Comparison of ENCODE assay signal across 9 cellular contexts in the genomic region with DNA sequence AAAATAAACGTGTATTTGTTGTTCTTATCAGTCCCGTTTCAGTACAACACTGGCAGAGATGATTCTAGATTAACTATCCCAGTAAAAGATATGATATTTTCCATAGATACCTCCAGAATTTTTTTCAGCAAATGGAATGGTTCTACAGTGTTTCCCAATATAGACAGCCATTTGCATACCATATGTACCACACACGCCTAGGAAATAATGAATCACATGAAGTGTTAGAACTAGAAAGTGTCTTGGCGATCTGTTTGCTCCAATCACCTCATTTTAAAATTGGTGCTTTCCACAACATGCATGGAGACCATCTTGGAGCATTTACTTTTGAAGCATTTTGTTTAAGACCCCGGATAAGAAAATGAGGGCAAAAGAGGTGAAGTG. TPM values are rescaled to one million over a fixed set of nuclear protein-coding genes. Genes with fewer than 3 reads are reported as not detected.
DNase-seq lines count a peak whose midpoint lies in the region; ATAC-seq and FAIRE-seq lines count a peak whose summit lies in the region.
"Had no signal": no experiment of that assay in that cellular context is flagged by ENCODE, and none has a peak within 500 bp of the region (broad histone marks: within the 10 kb centered on the region; RNA-seq: fewer than 3 reads in every experiment).

No MANE protein-coding gene starts in this region.

- POLR2A ChIA-PET in activated CD8-positive, alpha-beta T cell treated with anti-CD3 and anti-CD28 coated beads, Interleukin-2, amount 10 ng/mL, durations not matched to agents 7 days and 5 days (lab: Charles Lee), result interaction anchor here (1.4 kb wide), 1 partner anchor 9 kb away, joined by 5 read pairs; a partner anchor contains a TSS

- no peaks in the 10 kb centered on the region for H3K9me3 Mint-ChIP-seq in activated CD8-positive, alpha-beta memory T cell treated with anti-CD3 and anti-CD28 coated beads, Interleukin-2, amount 10 ng/mL, durations not matched to agents 7 days and 5 days (ENCODE audit: low read depth)
- no peaks in the 10 kb centered on the region for H3K9me3 Mint-ChIP-seq in activated CD8-positive, alpha-beta T cell treated with anti-CD3 and anti-CD28 coated beads, Interleukin-2, amount 10 ng/mL, durations not matched to agents 7 days and 5 days (ENCODE audit: insufficient read depth)

- CTCF ChIA-PET in activated CD8-positive, alpha-beta memory T cell treated with anti-CD3 and anti-CD28 coated beads, Interleukin-2, amount 10 ng/mL, durations not matched to agents 7 days and 5 days (lab: Charles Lee), result interaction anchor here (1.1 to 6.0 kb wide), 2 partner anchors 8 to 235 kb away, joined by 3 to 34 read pairs; a partner anchor contains a TSS
- CTCF ChIA-PET in activated CD8-positive, alpha-beta T cell treated with anti-CD3 and anti-CD28 coated beads, Interleukin-2, amount 10 ng/mL, durations not matched to agents 7 days and 5 days (lab: Charles Lee), result interaction anchor here (2.3 kb wide), 1 partner anchor 185 kb away, joined by 8 read pairs; no protein-coding TSS in a partner anchor

- no peak for ATAC-seq in activated CD8-positive, alpha-beta memory T cell treated with anti-CD3 and anti-CD28 coated beads, Interleukin-2, amount 10 ng/mL, durations not matched to agents 7 days and 5 days
- no peak for ATAC-seq in activated CD8-positive, alpha-beta T cell treated with anti-CD3 and anti-CD28 coated beads, Interleukin-2, amount 10 ng/mL, durations not matched to agents 7 days and 5 days
- ATAC-seq in HG03378 (IDR thresholded peaks at IDR 0.05; ENCODE audit: unreplicated experiment), result no peak

- peak overlapping the region; percentile 73 for H3K4me3 Mint-ChIP-seq in activated CD8-positive, alpha-beta memory T cell treated with anti-CD3 and anti-CD28 coated beads, Interleukin-2, amount 10 ng/mL, durations not matched to agents 7 days and 5 days
- peak overlapping the region; percentile 71 for H3K4me3 Mint-ChIP-seq in activated CD8-positive, alpha-beta T cell treated with anti-CD3 and anti-CD28 coated beads, Interleukin-2, amount 10 ng/mL, durations not matched to agents 7 days and 5 days

- H3K27me3 Mint-ChIP-seq in activated CD8-positive, alpha-beta memory T cell treated with anti-CD3 and anti-CD28 coated beads, Interleukin-2, amount 10 ng/mL, durations not matched to agents 7 days and 5 days, result peaks cover 43% of the 10 kb centered on the region
- peaks cover 33% of the 10 kb centered on the region for H3K27me3 Mint-ChIP-seq in activated CD8-positive, alpha-beta T cell treated with anti-CD3 and anti-CD28 coated beads, Interleukin-2, amount 10 ng/mL, durations not matched to agents 7 days and 5 days (ENCODE audit: low read depth)

- no peaks in the 10 kb centered on the region for H3K36me3 Mint-ChIP-seq in activated CD8-positive, alpha-beta memory T cell treated with anti-CD3 and anti-CD28 coated beads, Interleukin-2, amount 10 ng/mL, durations not matched to agents 7 days and 5 days
- H3K36me3 Mint-ChIP-seq in activated CD8-positive, alpha-beta T cell treated with anti-CD3 and anti-CD28 coated beads, Interleukin-2, amount 10 ng/mL, durations not matched to agents 7 days and 5 days (ENCODE audit: low read depth), result no peaks in the 10 kb centered on the region

- H3K36me3 ChIP-seq in thymus (ENCODE audit: control insufficient read depth, insufficient read depth), result no peaks in the 10 kb centered on the region

- 39% methylated on average over 5 of the region's 5 CpGs for WGBS in thymus

- H3K27me3 ChIP-seq in thymus (ENCODE audit: control insufficient read depth, insufficient read depth), result peaks cover 50% of the 10 kb centered on the region

- no peak overlapping the region for H3K27ac Mint-ChIP-seq in activated CD8-positive, alpha-beta memory T cell treated with anti-CD3 and anti-CD28 coated beads, Interleukin-2, amount 10 ng/mL, durations not matched to agents 7 days and 5 days
- peak overlapping the region; percentile 49 for H3K27ac Mint-ChIP-seq in activated CD8-positive, alpha-beta T cell treated with anti-CD3 and anti-CD28 coated beads, Interleukin-2, amount 10 ng/mL, durations not matched to agents 7 days and 5 days

- H3K4me1 ChIP-seq in thymus (ENCODE audit: control insufficient read depth, insufficient read depth, low read length), result peaks cover 5% of the 10 kb centered on the region

- no peak for DNase-seq in activated CD8-positive, alpha-beta memory T cell treated with anti-CD3 and anti-CD28 coated beads, Interleukin-2, amount 10 ng/mL, durations not matched to agents 7 days and 5 days
- no peak for DNase-seq in activated CD8-positive, alpha-beta memory T cell treated with anti-CD3 and anti-CD28 coated beads for 24 hours
- no peak for DNase-seq in activated CD8-positive, alpha-beta T cell treated with anti-CD3 and anti-CD28 coated beads, Interleukin-2, amount 10 ng/mL, durations not matched to agents 7 days and 5 days
- no peak for DNase-seq in NCI-H2196 (lab: John Stamatoyannopoulos, UW; ENCODE audit: unreplicated experiment)
- DNase-seq in activated CD8-positive, alpha-beta memory T cell treated with anti-CD3 and anti-CD28 coated beads, Interleukin-2, amount 50 U/mL, for 48 hours, result no peak
- DNase-seq: DND-41 had no signal

- peaks cover 19% of the 10 kb centered on the region for H3K4me1 Mint-ChIP-seq in activated CD8-positive, alpha-beta memory T cell treated with anti-CD3 and anti-CD28 coated beads, Interleukin-2, amount 10 ng/mL, durations not matched to agents 7 days and 5 days
- H3K4me1 Mint-ChIP-seq in activated CD8-positive, alpha-beta T cell treated with anti-CD3 and anti-CD28 coated beads, Interleukin-2, amount 10 ng/mL, durations not matched to agents 7 days and 5 days (ENCODE audit: low read depth), result peaks cover 18% of the 10 kb centered on the region

- H3K4me3 ChIP-seq in thymus (ENCODE audit: low read length), result peak overlapping the region; percentile 49

- no peak overlapping the region for H3K27ac ChIP-seq in thymus (ENCODE audit: low read depth)

- H3K9me3 ChIP-seq in thymus (ENCODE audit: control insufficient read depth), result no peaks in the 10 kb centered on the region

- peak; percentile 47 for FAIRE-seq in islet of Langerhans (lab: Jason Lieb, UNC)

RNA-seq across cellular contexts. Expression of a gene that starts 2.0 kb away (rescaled TPM):
- total RNA-seq in activated CD8-positive, alpha-beta memory T cell treated with anti-CD3 and anti-CD28 coated beads, Interleukin-2, amount 10 ng/mL, durations not matched to agents 7 days and 5 days, result under 1 TPM in 1 of 2 experiments, not detected in 1; 0.07 TPM
- total RNA-seq in activated CD8-positive, alpha-beta T cell treated with anti-CD3 and anti-CD28 coated beads, Interleukin-2, amount 10 ng/mL, durations not matched to agents 7 days and 5 days, result not detected
- polyA plus RNA-seq in thymus, result 11.6 TPM

RNA-seq across cellular contexts. Expression of a gene that starts 8.5 kb away (rescaled TPM):
- 10 to 100 TPM; 68.9 to 88.8 TPM for total RNA-seq in activated CD8-positive, alpha-beta memory T cell treated with anti-CD3 and anti-CD28 coated beads, Interleukin-2, amount 10 ng/mL, durations not matched to agents 7 days and 5 days
- total RNA-seq in activated CD8-positive, alpha-beta T cell treated with anti-CD3 and anti-CD28 coated beads, Interleukin-2, amount 10 ng/mL, durations not matched to agents 7 days and 5 days, result 10 to 100 TPM; 58.3 to 64.7 TPM
- polyA plus RNA-seq in thymus, result 50.9 TPM
